Comparison of ENCODE assay signal across 10 cellular contexts in genomic region chr22:35397095-35397904, GRCh38. TPM values are rescaled to one million over a fixed set of nuclear protein-coding genes. Genes with fewer than 3 reads are reported as not detected.
DNase-seq lines count a peak whose midpoint lies in the region; ATAC-seq and TF ChIP-seq lines count a peak whose summit lies in the region.
"Had no signal": no experiment of that assay in that cellular context is flagged by ENCODE, and none has a peak within 500 bp of the region (broad histone marks: within the 10 kb centered on the region; RNA-seq: fewer than 3 reads in every experiment).

No MANE protein-coding gene starts in this region.

- peak overlapping the region; percentile 86 for H3K27ac Mint-ChIP-seq in WTC11
- H3K27ac Mint-ChIP-seq: activated T-cell treated with anti-CD3 and anti-CD28 coated beads, Interleukin-2, amount 50 U/mL, for 24 hours had no signal

- ATAC-seq in WTC11 (no peak), HG03097 (IDR thresholded peaks at IDR 0.05; ENCODE audit: low FRiP score, unreplicated experiment) (no peak)

- H3K4me1 ChIP-seq in HEK293 (ENCODE audit: control insufficient read depth, insufficient read depth, low read length), result peaks cover 10% of the 10 kb centered on the region

- no peak overlapping the region; the same call in 1 of the 2 replicates for H3K27ac ChIP-seq in HEK293 (ENCODE audit: extremely low read depth, low read depth, low read length)

- H3K4me3 ChIP-seq in HEK293 (ENCODE audit: low read depth, low read length), result no peak overlapping the region
- no peak overlapping the region for H3K4me3 ChIP-seq in kidney epithelial cell (ENCODE audit: low read depth, low read length)

- POLR2A ChIA-PET in HEK293 (lab: Yijun Ruan, JAX) (interaction anchor here (1.5 to 1.6 kb wide), 2 partner anchors 11 to 17 kb away, joined by 3 to 8 read pairs; partner anchors contain the start of gene HMOX1), WTC11 (lab: Charles Lee) (interaction anchor here (0.6 to 1.3 kb wide), 4 partner anchors 12 to 96 kb away, joined by 3 to 4 read pairs (median 3); no protein-coding TSS in a partner anchor)

- no peaks in the 10 kb centered on the region for H3K9me3 ChIP-seq in HEK293 (ENCODE audit: control insufficient read depth, insufficient read depth, low read depth, low read length)

- H3K36me3 ChIP-seq in HEK293 (ENCODE audit: control insufficient read depth in 2 of 2, insufficient read depth in 1 of 2, low read length in 2 of 2) (peaks cover 7 to 29% of the 10 kb centered on the region in 2 experiments; a peak in 2 of 3 replicates), kidney epithelial cell (ENCODE audit: control insufficient read depth, insufficient read depth, low read length) (no peaks in the 10 kb centered on the region)

- H3K4me1 Mint-ChIP-seq in WTC11, result peaks cover 34% of the 10 kb centered on the region

- no peak overlapping the region for H3K4me3 Mint-ChIP-seq in WTC11
- H3K4me3 Mint-ChIP-seq: activated T-cell treated with anti-CD3 and anti-CD28 coated beads, Interleukin-2, amount 50 U/mL, for 24 hours had no signal

- H3K27me3 ChIP-seq in kidney epithelial cell (ENCODE audit: control insufficient read depth, insufficient read depth, low read length), result no peaks in the 10 kb centered on the region

- no peaks in the 10 kb centered on the region for H3K9me3 Mint-ChIP-seq in WTC11
- H3K9me3 Mint-ChIP-seq: activated T-cell treated with anti-CD3 and anti-CD28 coated beads, Interleukin-2, amount 50 U/mL, for 24 hours had no signal

- peaks cover 18% of the 10 kb centered on the region for H3K36me3 Mint-ChIP-seq in WTC11

- CTCF ChIA-PET in HEK293 (lab: Yijun Ruan, JAX) (interaction anchor here (1.0 kb wide), 1 partner anchor 186 kb away, joined by 3 read pairs; no protein-coding TSS in a partner anchor), WTC11 (lab: Charles Lee) (interaction anchor here (1.1 to 1.8 kb wide), 3 partner anchors 29 to 46 kb away, joined by 3 to 8 read pairs (median 4); no protein-coding TSS in a partner anchor)

- DNase-seq in WTC11 (ENCODE audit: low spot score), result no peak
- peak; percentile 48 for DNase-seq in kidney epithelial cell (ENCODE audit: low read depth)
- DNase-seq in smooth muscle cell of the brain vasculature (ENCODE audit: low read depth, low spot score), result peak; percentile 85
- no peak for DNase-seq in NCI-H1436 (lab: John Stamatoyannopoulos, UW)
- DNase-seq in cerebellar nuclear complex (lab: John Stamatoyannopoulos, UW), result no peak
- DNase-seq: activated T-cell treated with anti-CD3 and anti-CD28 coated beads, Interleukin-2, amount 50 U/mL, for 24 hours; NCI-H526 treated with DMSO at 0.1 percent for 48 hours; retina had no signal

- H3K27me3 Mint-ChIP-seq in WTC11 (ENCODE audit: low read depth), result no peaks in the 10 kb centered on the region
- H3K27me3 Mint-ChIP-seq: activated T-cell treated with anti-CD3 and anti-CD28 coated beads, Interleukin-2, amount 50 U/mL, for 24 hours had no signal

- no peak for TF ChIP-seq CTCF in HEK293 (tag by site-specific recombination; IDR thresholded peaks at IDR 0.05)
- no peak for TF ChIP-seq CTCF in WTC11 (IDR thresholded peaks at IDR 0.05)
- TF ChIP-seq CTCF in kidney epithelial cell (IDR thresholded peaks at IDR 0.05; ENCODE audit: insufficient read depth, low read length, poor library complexity, severe bottlenecking), result no peak

TF ChIP-seq in HEK293, 187 proteins besides CTCF, POLR2A, EP300 and RAD21 (continues in another document):
- TF ChIP-seq PRDM6 (tag by site-specific recombination; IDR thresholded peaks at IDR 0.05), result peak; percentile 76
- TF ChIP-seq ZBTB10 (tag by site-specific recombination; IDR thresholded peaks at IDR 0.05), result no peak
- no peak for TF ChIP-seq ZNF501 (tag by site-specific recombination; IDR thresholded peaks at IDR 0.05)
- peak; percentile 41; the same call in 1 of the 2 replicates for TF ChIP-seq ZIC2 (tag by site-specific recombination; IDR thresholded peaks at IDR 0.05)
- TF ChIP-seq TCF7L2 (IDR thresholded peaks at IDR 0.05; ENCODE audit: borderline replicate concordance, low read depth, low read length), result peak; percentile 47; the same call in 1 of the 2 replicates
- 0 out of 2 replicates have a peak, but pooled peaks have one; percentile 9 for TF ChIP-seq ZBTB17 (tag by site-specific recombination; IDR thresholded peaks at IDR 0.05)
- TF ChIP-seq ZFP3 (tag by site-specific recombination; IDR thresholded peaks at IDR 0.05; ENCODE audit: low read depth), result 0 out of 2 replicates have a peak, but pooled peaks have one; percentile 31

TF ChIP-seq in WTC11, 78 proteins besides CTCF, POLR2A, EP300 and RAD21:
- TF ChIP-seq USF1 (CRISPR knock-in tag; IDR thresholded peaks at IDR 0.05) (no peak), NR2C2 (CRISPR knock-in tag; IDR thresholded peaks at IDR 0.05) (no peak), ZNF423 (CRISPR knock-in tag; IDR thresholded peaks at IDR 0.05) (no peak), ZNF263 (CRISPR knock-in tag; IDR thresholded peaks at IDR 0.05; ENCODE audit: low read depth) (no peak), ZNF219 (CRISPR knock-in tag; IDR thresholded peaks at IDR 0.05; ENCODE audit: borderline replicate concordance) (no peak), EMX1 (CRISPR knock-in tag; IDR thresholded peaks at IDR 0.05) (no peak), GTF2I (CRISPR knock-in tag; conservative IDR thresholded peaks at IDR 0.05) (no peak)
- TF ChIP-seq, protein P1, sequence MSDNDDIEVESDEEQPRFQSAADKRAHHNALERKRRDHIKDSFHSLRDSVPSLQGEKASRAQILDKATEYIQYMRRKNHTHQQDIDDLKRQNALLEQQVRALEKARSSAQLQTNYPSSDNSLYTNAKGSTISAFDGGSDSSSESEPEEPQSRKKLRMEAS (CRISPR knock-in tag; IDR thresholded peaks at IDR 0.05), result no peak
TF ChIP-seq in WTC11: peak in this region for 0.

RNA-seq across cellular contexts. Expression of gene MCM5, which starts 2.6 kb away (rescaled TPM):
- total RNA-seq in WTC11 (2021) (229 to 261 TPM (median 229 TPM) in 3 replicates), kidney epithelial cell (31.5 and 34.6 TPM in 2 replicates)

RNA-seq across cellular contexts. Expression of gene HMOX1, which starts 16.4 kb away (rescaled TPM):
- total RNA-seq in WTC11 (2021) (11.1 to 12.1 TPM (median 11.1 TPM) in 3 replicates), kidney epithelial cell (37.7 and 45.7 TPM in 2 replicates)

Comparison
In these comparisons a context has a peak if more than half of its experiments do, and no peak if none do; other contexts are left out.
1. DNase-seq: peak in kidney epithelial cell (single experiment) and smooth muscle cell of the brain vasculature (single experiment); none in WTC11 (single experiment), NCI-H1436 (single experiment) and cerebellar nuclear complex (0 of 2).